ENCODE assay signal across 8 cellular contexts in genomic region chr17:29389994-29390855, GRCh38. TPM values are rescaled to one million over a fixed set of nuclear protein-coding genes. Genes with fewer than 3 reads are reported as not detected.
DNase-seq lines count a peak whose midpoint lies in the region; ATAC-seq and TF ChIP-seq lines count a peak whose summit lies in the region.

Gene TAOK1, plus strand, starts transcription at chr17:29390363. Its CDS starts 61,186 bp downstream, at chr17:29451549.

- H3K4me1 ChIP-seq in gastroesophageal sphincter (peaks cover 0 to 39% (median 8%) of the 10 kb centered on the region in 3 donors), neutrophil (ENCODE audit: control insufficient read depth in 1 of 2, insufficient read depth in 1 of 2, low read depth in 1 of 2, low read length in 1 of 2) (peaks cover 32 to 39% of the 10 kb centered on the region in 2 experiments)

- TF ChIP-seq EP300 in gastroesophageal sphincter (IDR thresholded peaks at IDR 0.05), result no peak

- peak; percentile 94 for ATAC-seq in SK-N-SH treated with all-trans-retinoic acid at 6 μM for 48 hours
- peak; percentile 97 for ATAC-seq in gastroesophageal sphincter

- DNase-seq in GM03348 (ENCODE audit: low spot score) (peak; percentile 98), HFFc6 (peak; percentile 98), NCI-H1092 treated with DMSO at 0.1 percent for 48 hours (lab: John Stamatoyannopoulos, UW) (peak; percentile 98)
- peak; percentile 97 for DNase-seq in activated naive CD4-positive, alpha-beta T cell treated with anti-CD3 and anti-CD28 coated beads, Interleukin-2, amount 50 U/mL, for 16 hours

- 1% methylated on average over 22 of the region's 88 CpGs; no CpG with 5 or more reads in 1 of the 2 donors for WGBS in gastroesophageal sphincter (ENCODE audit: low coverage in 1 of 2), 2 donors

- H3K9me3 Mint-ChIP-seq in HFFc6, result no peaks in the 10 kb centered on the region

- peak within 1 kb of the TSS; percentile 94 to 100 (median 98) for H3K27ac ChIP-seq in gastroesophageal sphincter
- H3K27ac ChIP-seq in neutrophil, result peak within 1 kb of the TSS; percentile 93

- H3K4me3 Mint-ChIP-seq in HFFc6, result peak within 1 kb of the TSS; percentile 98

- TF ChIP-seq POLR2A in gastroesophageal sphincter (IDR thresholded peaks at IDR 0.05), result peak; percentile 89 to 92

- peaks cover 13% of the 10 kb centered on the region for H3K36me3 Mint-ChIP-seq in HFFc6 (ENCODE audit: low read depth)

- H3K9me3 ChIP-seq in gastroesophageal sphincter (no peaks in the 10 kb centered on the region), neutrophil (no peaks in the 10 kb centered on the region)

- peaks cover 4% of the 10 kb centered on the region; the same call in 1 of the 2 replicates for H3K27me3 Mint-ChIP-seq in HFFc6 (ENCODE audit: insufficient read depth)

- H3K27me3 ChIP-seq in gastroesophageal sphincter, result no peaks in the 10 kb centered on the region
- H3K27me3 ChIP-seq in neutrophil, result no peaks in the 10 kb centered on the region

- H3K4me3 ChIP-seq in gastroesophageal sphincter (peak within 1 kb of the TSS; percentile 71 to 84), neutrophil (ENCODE audit: low read depth in 1 of 2, low read length in 1 of 2) (peak within 1 kb of the TSS; percentile 69 to 84)

- H3K36me3 ChIP-seq in gastroesophageal sphincter, result no peaks in the 10 kb centered on the region
- no peaks in the 10 kb centered on the region for H3K36me3 ChIP-seq in neutrophil

- TF ChIP-seq CTCF in HFFc6 (IDR thresholded peaks at IDR 0.05), result no peak
- peak in 1 of 4 experiments; percentile 24 for TF ChIP-seq CTCF in gastroesophageal sphincter (IDR thresholded peaks at IDR 0.05)
- TF ChIP-seq CTCF in neutrophil (IDR thresholded peaks at IDR 0.05), result peak; percentile 22
- no peak for TF ChIP-seq CTCF in subcutaneous adipose tissue (IDR thresholded peaks at IDR 0.05; ENCODE audit: low read depth)

- H3K4me1 Mint-ChIP-seq in HFFc6 (ENCODE audit: low read depth), result peaks cover 46% of the 10 kb centered on the region

- peak within 1 kb of the TSS; percentile 87 for H3K27ac Mint-ChIP-seq in HFFc6

TF ChIP-seq in SK-N-SH treated with all-trans-retinoic acid at 6 μM for 48 hours, 23 proteins besides CTCF, POLR2A, EP300 and RAD21:
- TF ChIP-seq GLIS3 (CRISPR knock-in tag; IDR thresholded peaks at IDR 0.05), result 0 out of 2 replicates have a peak, but pooled peaks have one; percentile 50
- TF ChIP-seq TSHZ2 (CRISPR knock-in tag; IDR thresholded peaks at IDR 0.05), result 0 out of 2 replicates have a peak, but pooled peaks have one; percentile 41
- no peak for TF ChIP-seq CSRNP3 (CRISPR knock-in tag; IDR thresholded peaks at IDR 0.05)
- TF ChIP-seq ZNF70 (CRISPR knock-in tag; IDR thresholded peaks at IDR 0.05), result no peak
TF ChIP-seq in SK-N-SH treated with all-trans-retinoic acid at 6 μM for 48 hours: peak in this region for 2.

RNA-seq across cellular contexts. Expression of gene TAOK1, which starts in this region (rescaled TPM):
- total RNA-seq in HFFc6 (2021; fragmentation: NEBNext Ultra II Directional; extraction: Animal tissue kit (Norgen Biotek cat#: 25700)), result 10 to 100 TPM; 72.0 to 82.6 (median 75.1) TPM
- total RNA-seq in gastroesophageal sphincter (10 to 100 TPM; 57.9 to 72.2 (median 65.1) TPM), subcutaneous adipose tissue (100 to 1,000 TPM in 1 of 4 donors, 10 to 100 TPM in 3; 64.8 to 106 (median 79.1) TPM)

Comparison
In these comparisons a context has a peak if more than half of its experiments do, and no peak if none do; other contexts are left out.
1. Peak in every context shown above with its lines: DNase-seq, ATAC-seq, H3K4me3 ChIP-seq and H3K27ac ChIP-seq.